1 cellular context compared by ENCODE assay signal in the genomic region with DNA sequence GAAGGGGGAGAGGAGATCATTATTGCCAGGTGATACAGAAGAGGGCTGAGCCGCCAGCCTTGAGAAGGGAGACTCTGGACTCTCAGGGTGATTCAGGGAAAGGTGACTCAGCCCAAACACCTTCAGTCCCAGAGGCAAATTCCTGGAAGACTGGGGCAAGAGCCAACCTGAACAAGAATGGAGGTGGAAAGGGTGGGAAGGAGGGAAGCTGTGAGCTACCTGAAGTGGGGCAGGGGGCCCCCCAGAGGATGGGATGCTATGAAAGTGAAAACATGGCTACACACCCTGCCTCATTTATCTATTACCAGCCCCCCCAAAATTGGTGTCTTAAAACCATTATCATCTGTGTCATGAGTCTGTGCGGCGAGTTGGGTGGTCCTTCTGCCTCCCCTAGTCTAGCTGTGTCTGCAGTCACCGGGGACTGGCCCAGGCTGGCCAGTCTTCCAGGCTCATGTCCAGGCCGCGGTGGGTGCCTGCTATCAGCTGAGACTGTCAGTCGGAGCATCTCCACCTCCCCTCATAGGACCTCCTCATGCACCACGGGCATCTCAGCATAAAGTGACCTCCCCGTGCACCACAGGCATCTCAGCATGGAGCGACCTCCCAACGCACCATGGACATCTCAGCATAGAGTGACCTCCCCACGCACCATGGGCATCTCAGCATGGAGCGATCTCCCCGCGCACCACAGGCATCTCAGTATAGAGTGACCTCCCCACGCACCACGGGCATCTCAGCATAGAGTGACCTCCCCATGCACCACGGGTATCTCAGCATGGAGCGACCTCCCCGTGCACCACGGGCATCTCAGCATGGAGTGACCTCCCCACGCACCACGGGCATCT.
TF ChIP-seq lines count a peak whose summit lies in the region.

No MANE protein-coding gene starts in this region.

TF ChIP-seq in GM23338, 12 proteins besides CTCF, POLR2A, EP300 and RAD21 (continued from another document):
- TF ChIP-seq, protein P1, sequence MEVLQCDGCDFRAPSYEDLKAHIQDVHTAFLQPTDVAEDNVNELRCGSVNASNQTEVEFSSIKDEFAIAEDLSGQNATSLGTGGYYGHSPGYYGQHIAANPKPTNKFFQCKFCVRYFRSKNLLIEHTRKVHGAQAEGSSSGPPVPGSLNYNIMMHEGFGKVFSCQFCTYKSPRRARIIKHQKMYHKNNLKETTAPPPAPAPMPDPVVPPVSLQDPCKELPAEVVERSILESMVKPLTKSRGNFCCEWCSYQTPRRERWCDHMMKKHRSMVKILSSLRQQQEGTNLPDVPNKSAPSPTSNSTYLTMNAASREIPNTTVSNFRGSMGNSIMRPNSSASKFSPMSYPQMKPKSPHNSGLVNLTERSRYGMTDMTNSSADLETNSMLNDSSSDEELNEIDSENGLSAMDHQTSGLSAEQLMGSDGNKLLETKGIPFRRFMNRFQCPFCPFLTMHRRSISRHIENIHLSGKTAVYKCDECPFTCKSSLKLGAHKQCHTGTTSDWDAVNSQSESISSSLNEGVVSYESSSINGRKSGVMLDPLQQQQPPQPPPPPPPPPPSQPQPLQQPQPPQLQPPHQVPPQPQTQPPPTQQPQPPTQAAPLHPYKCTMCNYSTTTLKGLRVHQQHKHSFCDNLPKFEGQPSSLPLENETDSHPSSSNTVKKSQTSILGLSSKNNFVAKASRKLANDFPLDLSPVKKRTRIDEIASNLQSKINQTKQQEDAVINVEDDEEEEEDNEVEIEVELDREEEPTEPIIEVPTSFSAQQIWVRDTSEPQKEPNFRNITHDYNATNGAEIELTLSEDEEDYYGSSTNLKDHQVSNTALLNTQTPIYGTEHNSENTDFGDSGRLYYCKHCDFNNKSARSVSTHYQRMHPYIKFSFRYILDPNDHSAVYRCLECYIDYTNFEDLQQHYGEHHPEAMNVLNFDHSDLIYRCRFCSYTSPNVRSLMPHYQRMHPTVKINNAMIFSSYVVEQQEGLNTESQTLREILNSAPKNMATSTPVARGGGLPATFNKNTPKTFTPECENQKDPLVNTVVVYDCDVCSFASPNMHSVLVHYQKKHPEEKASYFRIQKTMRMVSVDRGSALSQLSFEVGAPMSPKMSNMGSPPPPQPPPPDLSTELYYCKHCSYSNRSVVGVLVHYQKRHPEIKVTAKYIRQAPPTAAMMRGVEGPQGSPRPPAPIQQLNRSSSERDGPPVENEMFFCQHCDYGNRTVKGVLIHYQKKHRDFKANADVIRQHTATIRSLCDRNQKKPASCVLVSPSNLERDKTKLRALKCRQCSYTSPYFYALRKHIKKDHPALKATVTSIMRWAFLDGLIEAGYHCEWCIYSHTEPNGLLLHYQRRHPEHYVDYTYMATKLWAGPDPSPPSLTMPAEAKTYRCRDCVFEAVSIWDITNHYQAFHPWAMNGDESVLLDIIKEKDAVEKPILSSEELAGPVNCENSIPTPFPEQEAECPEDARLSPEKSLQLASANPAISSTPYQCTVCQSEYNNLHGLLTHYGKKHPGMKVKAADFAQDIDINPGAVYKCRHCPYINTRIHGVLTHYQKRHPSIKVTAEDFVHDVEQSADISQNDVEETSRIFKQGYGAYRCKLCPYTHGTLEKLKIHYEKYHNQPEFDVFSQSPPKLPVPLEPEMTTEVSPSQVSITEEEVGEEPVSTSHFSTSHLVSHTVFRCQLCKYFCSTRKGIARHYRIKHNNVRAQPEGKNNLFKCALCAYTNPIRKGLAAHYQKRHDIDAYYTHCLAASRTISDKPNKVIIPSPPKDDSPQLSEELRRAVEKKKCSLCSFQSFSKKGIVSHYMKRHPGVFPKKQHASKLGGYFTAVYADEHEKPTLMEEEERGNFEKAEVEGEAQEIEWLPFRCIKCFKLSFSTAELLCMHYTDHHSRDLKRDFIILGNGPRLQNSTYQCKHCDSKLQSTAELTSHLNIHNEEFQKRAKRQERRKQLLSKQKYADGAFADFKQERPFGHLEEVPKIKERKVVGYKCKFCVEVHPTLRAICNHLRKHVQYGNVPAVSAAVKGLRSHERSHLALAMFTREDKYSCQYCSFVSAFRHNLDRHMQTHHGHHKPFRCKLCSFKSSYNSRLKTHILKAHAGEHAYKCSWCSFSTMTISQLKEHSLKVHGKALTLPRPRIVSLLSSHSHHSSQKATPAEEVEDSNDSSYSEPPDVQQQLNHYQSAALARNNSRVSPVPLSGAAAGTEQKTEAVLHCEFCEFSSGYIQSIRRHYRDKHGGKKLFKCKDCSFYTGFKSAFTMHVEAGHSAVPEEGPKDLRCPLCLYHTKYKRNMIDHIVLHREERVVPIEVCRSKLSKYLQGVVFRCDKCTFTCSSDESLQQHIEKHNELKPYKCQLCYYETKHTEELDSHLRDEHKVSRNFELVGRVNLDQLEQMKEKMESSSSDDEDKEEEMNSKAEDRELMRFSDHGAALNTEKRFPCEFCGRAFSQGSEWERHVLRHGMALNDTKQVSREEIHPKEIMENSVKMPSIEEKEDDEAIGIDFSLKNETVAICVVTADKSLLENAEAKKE (CRISPR knock-in tag; IDR thresholded peaks at IDR 0.05): no peak
- TF ChIP-seq NANOG (IDR thresholded peaks at IDR 0.05; ENCODE audit: borderline replicate concordance) (no peak), ZNF114 (CRISPR knock-in tag; IDR thresholded peaks at IDR 0.05) (no peak), CREB1 (CRISPR knock-in tag; IDR thresholded peaks at IDR 0.05; ENCODE audit: low read depth) (no peak), POLR2AphosphoS5 (IDR thresholded peaks at IDR 0.05; ENCODE audit: low read depth) (no peak)
- TF ChIP-seq, protein P2, sequence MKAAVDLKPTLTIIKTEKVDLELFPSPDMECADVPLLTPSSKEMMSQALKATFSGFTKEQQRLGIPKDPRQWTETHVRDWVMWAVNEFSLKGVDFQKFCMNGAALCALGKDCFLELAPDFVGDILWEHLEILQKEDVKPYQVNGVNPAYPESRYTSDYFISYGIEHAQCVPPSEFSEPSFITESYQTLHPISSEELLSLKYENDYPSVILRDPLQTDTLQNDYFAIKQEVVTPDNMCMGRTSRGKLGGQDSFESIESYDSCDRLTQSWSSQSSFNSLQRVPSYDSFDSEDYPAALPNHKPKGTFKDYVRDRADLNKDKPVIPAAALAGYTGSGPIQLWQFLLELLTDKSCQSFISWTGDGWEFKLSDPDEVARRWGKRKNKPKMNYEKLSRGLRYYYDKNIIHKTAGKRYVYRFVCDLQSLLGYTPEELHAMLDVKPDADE (IDR thresholded peaks at IDR 0.05): no peak
